1 cellular context compared by ENCODE assay signal in the genomic region with DNA sequence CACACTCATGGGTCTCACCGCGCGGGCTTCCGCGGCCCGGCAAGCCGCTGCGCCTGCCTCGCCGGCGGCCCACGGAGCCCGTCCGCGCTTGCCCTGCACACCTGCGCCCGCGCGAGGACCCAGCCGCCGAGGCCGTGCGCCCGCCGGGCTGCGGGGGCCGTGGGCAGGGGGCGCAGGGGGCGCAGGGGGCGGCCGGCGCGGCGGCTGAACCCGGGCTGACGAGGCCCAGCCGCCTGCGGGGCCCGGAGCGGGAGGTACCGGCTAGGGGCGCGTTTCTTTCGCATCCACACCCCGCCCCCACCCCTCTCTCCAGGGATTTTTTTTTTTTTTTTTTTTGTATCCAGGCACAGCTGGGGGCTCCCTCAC.
TF ChIP-seq lines count a peak whose summit lies in the region.

No MANE protein-coding gene starts in this region.

TF ChIP-seq in HepG2, 621 proteins besides CTCF, POLR2A, EP300 and RAD21:
- TF ChIP-seq, protein P1, sequence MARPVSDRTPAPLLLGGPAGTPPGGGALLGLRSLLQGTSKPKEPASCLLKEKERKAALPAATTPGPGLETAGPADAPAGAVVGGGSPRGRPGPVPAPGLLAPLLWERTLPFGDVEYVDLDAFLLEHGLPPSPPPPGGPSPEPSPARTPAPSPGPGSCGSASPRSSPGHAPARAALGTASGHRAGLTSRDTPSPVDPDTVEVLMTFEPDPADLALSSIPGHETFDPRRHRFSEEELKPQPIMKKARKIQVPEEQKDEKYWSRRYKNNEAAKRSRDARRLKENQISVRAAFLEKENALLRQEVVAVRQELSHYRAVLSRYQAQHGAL (CRISPR knock-in tag; IDR thresholded peaks at IDR 0.05; ENCODE audit: not compliant biosample characterization), result no peak
- no peak for TF ChIP-seq ZNF160 (CRISPR knock-in tag; IDR thresholded peaks at IDR 0.05)
- TF ChIP-seq, protein P2, sequence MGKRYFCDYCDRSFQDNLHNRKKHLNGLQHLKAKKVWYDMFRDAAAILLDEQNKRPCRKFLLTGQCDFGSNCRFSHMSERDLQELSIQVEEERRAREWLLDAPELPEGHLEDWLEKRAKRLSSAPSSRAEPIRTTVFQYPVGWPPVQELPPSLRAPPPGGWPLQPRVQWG (CRISPR knock-in tag; IDR thresholded peaks at IDR 0.05; ENCODE audit: borderline replicate concordance, low read depth), result no peak
- TF ChIP-seq GPN1 (CRISPR knock-in tag; IDR thresholded peaks at IDR 0.05; ENCODE audit: borderline replicate concordance), result no peak
- no peak for TF ChIP-seq RBM39 (IDR thresholded peaks at IDR 0.05; ENCODE audit: low read depth, low read length, poor library complexity, severe bottlenecking)
- TF ChIP-seq, protein P3, sequence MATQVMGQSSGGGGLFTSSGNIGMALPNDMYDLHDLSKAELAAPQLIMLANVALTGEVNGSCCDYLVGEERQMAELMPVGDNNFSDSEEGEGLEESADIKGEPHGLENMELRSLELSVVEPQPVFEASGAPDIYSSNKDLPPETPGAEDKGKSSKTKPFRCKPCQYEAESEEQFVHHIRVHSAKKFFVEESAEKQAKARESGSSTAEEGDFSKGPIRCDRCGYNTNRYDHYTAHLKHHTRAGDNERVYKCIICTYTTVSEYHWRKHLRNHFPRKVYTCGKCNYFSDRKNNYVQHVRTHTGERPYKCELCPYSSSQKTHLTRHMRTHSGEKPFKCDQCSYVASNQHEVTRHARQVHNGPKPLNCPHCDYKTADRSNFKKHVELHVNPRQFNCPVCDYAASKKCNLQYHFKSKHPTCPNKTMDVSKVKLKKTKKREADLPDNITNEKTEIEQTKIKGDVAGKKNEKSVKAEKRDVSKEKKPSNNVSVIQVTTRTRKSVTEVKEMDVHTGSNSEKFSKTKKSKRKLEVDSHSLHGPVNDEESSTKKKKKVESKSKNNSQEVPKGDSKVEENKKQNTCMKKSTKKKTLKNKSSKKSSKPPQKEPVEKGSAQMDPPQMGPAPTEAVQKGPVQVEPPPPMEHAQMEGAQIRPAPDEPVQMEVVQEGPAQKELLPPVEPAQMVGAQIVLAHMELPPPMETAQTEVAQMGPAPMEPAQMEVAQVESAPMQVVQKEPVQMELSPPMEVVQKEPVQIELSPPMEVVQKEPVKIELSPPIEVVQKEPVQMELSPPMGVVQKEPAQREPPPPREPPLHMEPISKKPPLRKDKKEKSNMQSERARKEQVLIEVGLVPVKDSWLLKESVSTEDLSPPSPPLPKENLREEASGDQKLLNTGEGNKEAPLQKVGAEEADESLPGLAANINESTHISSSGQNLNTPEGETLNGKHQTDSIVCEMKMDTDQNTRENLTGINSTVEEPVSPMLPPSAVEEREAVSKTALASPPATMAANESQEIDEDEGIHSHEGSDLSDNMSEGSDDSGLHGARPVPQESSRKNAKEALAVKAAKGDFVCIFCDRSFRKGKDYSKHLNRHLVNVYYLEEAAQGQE (IDR thresholded peaks at IDR 0.05; ENCODE audit: borderline replicate concordance in 1 of 2, low read depth in 1 of 2, low read length in 2 of 2), result no peak
- no peak for TF ChIP-seq DR1 (CRISPR knock-in tag; IDR thresholded peaks at IDR 0.05)
- no peak for TF ChIP-seq JUNB (CRISPR knock-in tag; IDR thresholded peaks at IDR 0.05; ENCODE audit: borderline replicate concordance)
- no peak for TF ChIP-seq ZNF761 (CRISPR knock-in tag; conservative IDR thresholded peaks at IDR 0.05)
- TF ChIP-seq ZNF468 (CRISPR knock-in tag; IDR thresholded peaks at IDR 0.05), result no peak
- TF ChIP-seq REPIN1 (CRISPR knock-in tag; IDR thresholded peaks at IDR 0.05; ENCODE audit: borderline replicate concordance, low read depth), result no peak
- TF ChIP-seq ZNF672 (CRISPR knock-in tag; IDR thresholded peaks at IDR 0.05), result no peak
- TF ChIP-seq, protein P4, sequence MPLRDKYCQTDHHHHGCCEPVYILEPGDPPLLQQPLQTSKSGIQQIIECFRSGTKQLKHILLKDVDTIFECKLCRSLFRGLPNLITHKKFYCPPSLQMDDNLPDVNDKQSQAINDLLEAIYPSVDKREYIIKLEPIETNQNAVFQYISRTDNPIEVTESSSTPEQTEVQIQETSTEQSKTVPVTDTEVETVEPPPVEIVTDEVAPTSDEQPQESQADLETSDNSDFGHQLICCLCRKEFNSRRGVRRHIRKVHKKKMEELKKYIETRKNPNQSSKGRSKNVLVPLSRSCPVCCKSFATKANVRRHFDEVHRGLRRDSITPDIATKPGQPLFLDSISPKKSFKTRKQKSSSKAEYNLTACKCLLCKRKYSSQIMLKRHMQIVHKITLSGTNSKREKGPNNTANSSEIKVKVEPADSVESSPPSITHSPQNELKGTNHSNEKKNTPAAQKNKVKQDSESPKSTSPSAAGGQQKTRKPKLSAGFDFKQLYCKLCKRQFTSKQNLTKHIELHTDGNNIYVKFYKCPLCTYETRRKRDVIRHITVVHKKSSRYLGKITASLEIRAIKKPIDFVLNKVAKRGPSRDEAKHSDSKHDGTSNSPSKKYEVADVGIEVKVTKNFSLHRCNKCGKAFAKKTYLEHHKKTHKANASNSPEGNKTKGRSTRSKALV (CRISPR knock-in tag; IDR thresholded peaks at IDR 0.05), result no peak
- TF ChIP-seq, protein P5, sequence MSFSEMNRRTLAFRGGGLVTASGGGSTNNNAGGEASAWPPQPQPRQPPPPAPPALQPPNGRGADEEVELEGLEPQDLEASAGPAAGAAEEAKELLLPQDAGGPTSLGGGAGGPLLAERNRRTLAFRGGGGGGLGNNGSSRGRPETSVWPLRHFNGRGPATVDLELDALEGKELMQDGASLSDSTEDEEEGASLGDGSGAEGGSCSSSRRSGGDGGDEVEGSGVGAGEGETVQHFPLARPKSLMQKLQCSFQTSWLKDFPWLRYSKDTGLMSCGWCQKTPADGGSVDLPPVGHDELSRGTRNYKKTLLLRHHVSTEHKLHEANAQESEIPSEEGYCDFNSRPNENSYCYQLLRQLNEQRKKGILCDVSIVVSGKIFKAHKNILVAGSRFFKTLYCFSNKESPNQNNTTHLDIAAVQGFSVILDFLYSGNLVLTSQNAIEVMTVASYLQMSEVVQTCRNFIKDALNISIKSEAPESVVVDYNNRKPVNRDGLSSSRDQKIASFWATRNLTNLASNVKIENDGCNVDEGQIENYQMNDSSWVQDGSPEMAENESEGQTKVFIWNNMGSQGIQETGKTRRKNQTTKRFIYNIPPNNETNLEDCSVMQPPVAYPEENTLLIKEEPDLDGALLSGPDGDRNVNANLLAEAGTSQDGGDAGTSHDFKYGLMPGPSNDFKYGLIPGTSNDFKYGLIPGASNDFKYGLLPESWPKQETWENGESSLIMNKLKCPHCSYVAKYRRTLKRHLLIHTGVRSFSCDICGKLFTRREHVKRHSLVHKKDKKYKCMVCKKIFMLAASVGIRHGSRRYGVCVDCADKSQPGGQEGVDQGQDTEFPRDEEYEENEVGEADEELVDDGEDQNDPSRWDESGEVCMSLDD (CRISPR knock-in tag; IDR thresholded peaks at IDR 0.05; ENCODE audit: borderline replicate concordance), result no peak
- no peak for TF ChIP-seq PAF1 (CRISPR knock-in tag; IDR thresholded peaks at IDR 0.05)
- no peak for TF ChIP-seq SIX1 (CRISPR knock-in tag; IDR thresholded peaks at IDR 0.05; ENCODE audit: borderline replicate concordance)
- TF ChIP-seq ZNF510 (CRISPR knock-in tag; IDR thresholded peaks at IDR 0.05; ENCODE audit: low read depth), result no peak
